Comparison of ENCODE assay signal across 3 cellular contexts in genomic region chr20:48421547-48421946, GRCh38.
TF ChIP-seq lines count a peak whose summit lies in the region.

No MANE protein-coding gene starts in this region.

TF ChIP-seq in SK-N-SH, 30 proteins besides CTCF, POLR2A, EP300 and RAD21 (continued from another document):
- TF ChIP-seq PBX3 (IDR thresholded peaks at IDR 0.05) (no peak), NFIC (IDR thresholded peaks at IDR 0.05; ENCODE audit: borderline replicate concordance) (no peak), IRF3 (IDR thresholded peaks at IDR 0.05; ENCODE audit: low read depth, low read length) (no peak), MEF2A (IDR thresholded peaks at IDR 0.05; ENCODE audit: borderline replicate concordance, low read depth) (no peak), YY1 (IDR thresholded peaks at IDR 0.05; ENCODE audit: low read depth) (no peak), EZH2phosphoT487 (IDR thresholded peaks at IDR 0.05; ENCODE audit: borderline replicate concordance, low read depth) (no peak), TEAD4 (IDR thresholded peaks at IDR 0.05; ENCODE audit: borderline replicate concordance, insufficient read depth) (no peak), RCOR1 (IDR thresholded peaks at IDR 0.05; ENCODE audit: low read length) (no peak), NRF1 (IDR thresholded peaks at IDR 0.05; ENCODE audit: low read depth, low read length) (no peak)
- TF ChIP-seq, protein P1, sequence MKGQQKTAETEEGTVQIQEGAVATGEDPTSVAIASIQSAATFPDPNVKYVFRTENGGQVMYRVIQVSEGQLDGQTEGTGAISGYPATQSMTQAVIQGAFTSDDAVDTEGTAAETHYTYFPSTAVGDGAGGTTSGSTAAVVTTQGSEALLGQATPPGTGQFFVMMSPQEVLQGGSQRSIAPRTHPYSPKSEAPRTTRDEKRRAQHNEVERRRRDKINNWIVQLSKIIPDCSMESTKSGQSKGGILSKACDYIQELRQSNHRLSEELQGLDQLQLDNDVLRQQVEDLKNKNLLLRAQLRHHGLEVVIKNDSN (IDR thresholded peaks at IDR 0.05; ENCODE audit: borderline replicate concordance, low read depth) = no peak
- TF ChIP-seq, protein P2, sequence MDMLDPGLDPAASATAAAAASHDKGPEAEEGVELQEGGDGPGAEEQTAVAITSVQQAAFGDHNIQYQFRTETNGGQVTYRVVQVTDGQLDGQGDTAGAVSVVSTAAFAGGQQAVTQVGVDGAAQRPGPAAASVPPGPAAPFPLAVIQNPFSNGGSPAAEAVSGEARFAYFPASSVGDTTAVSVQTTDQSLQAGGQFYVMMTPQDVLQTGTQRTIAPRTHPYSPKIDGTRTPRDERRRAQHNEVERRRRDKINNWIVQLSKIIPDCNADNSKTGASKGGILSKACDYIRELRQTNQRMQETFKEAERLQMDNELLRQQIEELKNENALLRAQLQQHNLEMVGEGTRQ (IDR thresholded peaks at IDR 0.05; ENCODE audit: borderline replicate concordance, low read depth, low read length) = no peak

TF ChIP-seq in SK-N-SH treated with all-trans-retinoic acid at 6 μM for 48 hours, 23 proteins besides CTCF, POLR2A, EP300 and RAD21:
- no peak for TF ChIP-seq TSHZ2 (CRISPR knock-in tag; IDR thresholded peaks at IDR 0.05)
- TF ChIP-seq, protein P3, sequence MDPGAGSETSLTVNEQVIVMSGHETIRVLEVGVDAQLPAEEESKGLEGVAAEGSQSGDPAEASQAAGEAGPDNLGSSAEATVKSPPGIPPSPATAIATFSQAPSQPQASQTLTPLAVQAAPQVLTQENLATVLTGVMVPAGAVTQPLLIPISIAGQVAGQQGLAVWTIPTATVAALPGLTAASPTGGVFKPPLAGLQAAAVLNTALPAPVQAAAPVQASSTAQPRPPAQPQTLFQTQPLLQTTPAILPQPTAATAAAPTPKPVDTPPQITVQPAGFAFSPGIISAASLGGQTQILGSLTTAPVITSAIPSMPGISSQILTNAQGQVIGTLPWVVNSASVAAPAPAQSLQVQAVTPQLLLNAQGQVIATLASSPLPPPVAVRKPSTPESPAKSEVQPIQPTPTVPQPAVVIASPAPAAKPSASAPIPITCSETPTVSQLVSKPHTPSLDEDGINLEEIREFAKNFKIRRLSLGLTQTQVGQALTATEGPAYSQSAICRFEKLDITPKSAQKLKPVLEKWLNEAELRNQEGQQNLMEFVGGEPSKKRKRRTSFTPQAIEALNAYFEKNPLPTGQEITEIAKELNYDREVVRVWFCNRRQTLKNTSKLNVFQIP (CRISPR knock-in tag; IDR thresholded peaks at IDR 0.05; ENCODE audit: borderline replicate concordance, low read depth) = no peak
- TF ChIP-seq BACH2 (CRISPR knock-in tag; IDR thresholded peaks at IDR 0.05; ENCODE audit: borderline replicate concordance) = no peak
- no peak for TF ChIP-seq SNAI2 (CRISPR knock-in tag; IDR thresholded peaks at IDR 0.05)
- TF ChIP-seq RARB (CRISPR knock-in tag; IDR thresholded peaks at IDR 0.05) = no peak
- TF ChIP-seq ZFP3 (CRISPR knock-in tag; IDR thresholded peaks at IDR 0.05) = no peak
- no peak for TF ChIP-seq GLIS3 (CRISPR knock-in tag; IDR thresholded peaks at IDR 0.05)
- TF ChIP-seq CREB5 (CRISPR knock-in tag; IDR thresholded peaks at IDR 0.05; ENCODE audit: low read depth) = no peak
- TF ChIP-seq ISL1 (CRISPR knock-in tag; IDR thresholded peaks at IDR 0.05) = no peak
- no peak for TF ChIP-seq ESRRG (CRISPR knock-in tag; IDR thresholded peaks at IDR 0.05)
- no peak for TF ChIP-seq ZFP30 (CRISPR knock-in tag; IDR thresholded peaks at IDR 0.05)
- no peak for TF ChIP-seq ARNTL (CRISPR knock-in tag; IDR thresholded peaks at IDR 0.05; ENCODE audit: borderline replicate concordance, low read depth)
- no peak for TF ChIP-seq PATZ1 (CRISPR knock-in tag; IDR thresholded peaks at IDR 0.05; ENCODE audit: borderline replicate concordance)
- no peak for TF ChIP-seq CSDC2 (CRISPR knock-in tag; IDR thresholded peaks at IDR 0.05)
- no peak for TF ChIP-seq ZC3H10 (CRISPR knock-in tag; IDR thresholded peaks at IDR 0.05)
- no peak for TF ChIP-seq ZNF8 (CRISPR knock-in tag; IDR thresholded peaks at IDR 0.05)
- TF ChIP-seq ZNF565 (CRISPR knock-in tag; conservative IDR thresholded peaks at IDR 0.05; ENCODE audit: low read depth) = no peak
- TF ChIP-seq TOX (CRISPR knock-in tag; IDR thresholded peaks at IDR 0.05; ENCODE audit: borderline replicate concordance) = no peak

TF ChIP-seq in neural cell, 6 proteins besides CTCF, POLR2A, EP300 and RAD21 (continued from another document):
- TF ChIP-seq EZH2 (IDR thresholded peaks at IDR 0.05; ENCODE audit: borderline replicate concordance, insufficient read depth, low read length, poor library complexity, severe bottlenecking) (no peak), TAF1 (IDR thresholded peaks at IDR 0.05; ENCODE audit: low read depth) (no peak), SMC3 (conservative IDR thresholded peaks at IDR 0.05; ENCODE audit: poor library complexity) (no peak), MXI1 (conservative IDR thresholded peaks at IDR 0.05; ENCODE audit: poor library complexity, severe bottlenecking) (no peak)
TF ChIP-seq in neural cell: peak in this region for 0.
